ENCODE assay signal across 12 cellular contexts in the genomic region with DNA sequence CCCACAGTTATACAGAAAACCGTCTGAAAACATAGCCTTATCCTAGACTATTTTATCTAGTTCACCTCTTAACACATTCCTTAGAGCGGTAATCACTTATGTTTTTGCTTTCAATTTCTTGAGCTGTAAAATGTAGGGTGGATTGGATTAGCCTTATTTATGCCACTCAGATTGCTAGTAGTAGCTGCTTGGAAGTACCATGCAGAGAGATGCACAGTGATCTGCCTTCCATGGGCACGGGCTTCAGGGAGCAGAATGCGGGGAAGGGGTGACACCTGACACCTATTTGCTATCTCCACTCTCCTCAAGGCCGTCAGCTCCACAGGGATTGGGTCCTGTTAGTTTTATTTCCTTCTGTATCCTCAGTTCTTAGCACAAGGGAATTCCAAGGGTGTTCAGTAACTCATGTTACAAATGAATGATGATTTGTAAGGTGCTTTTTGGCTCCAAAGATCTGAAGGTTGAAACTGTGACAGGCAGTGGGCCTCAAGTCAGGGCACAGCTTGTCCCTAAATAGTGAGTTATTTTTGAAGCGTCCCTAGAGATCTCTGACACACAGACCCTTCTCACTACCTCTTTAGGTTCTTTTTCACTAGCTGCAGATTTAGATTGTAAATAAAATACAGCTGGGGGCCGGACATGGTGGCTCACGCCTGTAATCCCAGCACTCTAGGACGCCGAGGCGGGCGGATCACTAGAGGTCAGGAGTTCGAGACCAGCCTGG.
DNase-seq lines count a peak whose midpoint lies in the region; ATAC-seq and TF ChIP-seq lines count a peak whose summit lies in the region.
"Had no signal": no experiment of that assay in that cellular context is flagged by ENCODE, and none has a peak within 500 bp of the region (broad histone marks: within the 10 kb centered on the region; RNA-seq: fewer than 3 reads in every experiment).

No MANE protein-coding gene starts in this region.

- H2BK20ac ChIP-seq in IMR-90 (ENCODE audit: low read depth, low read length): peak overlapping the region; percentile 35; the same call in 1 of the 2 replicates

- BruUV-seq in IMR-90 (replicated peaks; lab: Mats Ljungman, UMichigan): no TSS peak

- intact Hi-C loops in IMR-90 (cut with micrococcal nuclease): loop anchor here (10.0 kb wide), 1 partner anchor 119 kb away; no protein-coding TSS in a partner anchor
- intact Hi-C loops in lower lobe of right lung (cut with DNase I): no loop called here

- H3K23ac ChIP-seq in IMR-90 (ENCODE audit: low read depth, low read length): no peak overlapping the region

- H3K4me2 ChIP-seq in IMR-90 (ENCODE audit: low read depth, low read length): no peak overlapping the region; the same call in 1 of the 2 replicates

- peaks cover 9% of the 10 kb centered on the region for H3K27me3 ChIP-seq in IMR-90 (ENCODE audit: control insufficient read depth, insufficient read depth, low read length)
- no peaks in the 10 kb centered on the region for H3K27me3 ChIP-seq in iPS-20b (ENCODE audit: insufficient read depth, low read length)
- no peaks in the 10 kb centered on the region for H3K27me3 ChIP-seq in lower lobe of right lung (ENCODE audit: low read depth)
- H3K27me3 ChIP-seq: neutrophil had no signal

- H2BK120ac ChIP-seq in IMR-90 (ENCODE audit: low read depth, low read length): no peak overlapping the region

- no peaks in the 10 kb centered on the region for H4K20me1 ChIP-seq in IMR-90 (ENCODE audit: insufficient read depth, low read length)

- H3K9me3 ChIP-seq in IMR-90 (ENCODE audit: control insufficient read depth, insufficient read depth, low read length) (no peaks in the 10 kb centered on the region), iPS-20b (ENCODE audit: insufficient read depth, low read depth, low read length) (no peaks in the 10 kb centered on the region), lower lobe of right lung (no peaks in the 10 kb centered on the region)
- H3K9me3 ChIP-seq: neutrophil had no signal

- H3K9ac ChIP-seq in IMR-90 (ENCODE audit: low read depth, low read length) (no peak overlapping the region), iPS-20b (ENCODE audit: low read depth, low read length) (0 out of 2 replicates have a peak overlapping the region, but pooled peaks have one; percentile 38)

- H3K27ac ChIP-seq in IMR-90 (ENCODE audit: insufficient read depth, low read length) (no peak overlapping the region), iPS-20b (ENCODE audit: low read length) (no peak overlapping the region), lower lobe of right lung (no peak overlapping the region)
- H3K27ac ChIP-seq: C4-2B, neutrophil had no signal

- H3K4ac ChIP-seq in IMR-90 (ENCODE audit: low read depth, low read length): no peak overlapping the region

- CTCF ChIA-PET in IMR-90 (lab: Yijun Ruan, JAX): interaction anchor here (0.6 to 1.9 kb wide), 5 partner anchors 12 to 144 kb away, joined by 3 to 8 read pairs (median 4); no protein-coding TSS in a partner anchor

- H2AFZ ChIP-seq in IMR-90 (replicated peaks; ENCODE audit: low read length, poor library complexity): peak overlapping the region; percentile 75

- no peaks in the 10 kb centered on the region for H3K79me1 ChIP-seq in IMR-90 (ENCODE audit: low read depth in 1 of 2, low read length in 2 of 2)

- H3K4me3 ChIP-seq in GM12865 (ENCODE audit: low read depth, low read length) (peak overlapping the region; percentile 34), IMR-90 (ENCODE audit: insufficient read depth, low read depth, low read length) (no peak overlapping the region), iPS-20b (ENCODE audit: low read length) (peak overlapping the region; percentile 34; the same call in 1 of the 2 replicates), lower lobe of right lung (no peak overlapping the region)

- TF ChIP-seq CTCF in GM12865 (IDR thresholded peaks at IDR 0.05; ENCODE audit: insufficient read depth, low read depth, low read length, missing control alignments): no peak
- no peak for TF ChIP-seq CTCF in IMR-90 (conservative IDR thresholded peaks at IDR 0.05; ENCODE audit: low read depth, low read length)
- no peak for TF ChIP-seq CTCF in lower lobe of right lung (IDR thresholded peaks at IDR 0.05)

- in situ Hi-C loops in IMR-90 (cut with MboI; ENCODE audit: low sequenced_read_pairs): loop anchor here (25.0 kb wide), 1 partner anchor 576 kb away; no protein-coding TSS in a partner anchor

- H4K8ac ChIP-seq in IMR-90 (ENCODE audit: low read depth in 2 of 2, low read length in 2 of 2): no peak overlapping the region

- no peak for TF ChIP-seq POLR2A in IMR-90 (IDR thresholded peaks at IDR 0.05; ENCODE audit: low read depth, low read length)

- H3K36me3 ChIP-seq in IMR-90 (ENCODE audit: control insufficient read depth, insufficient read depth, low read length) (no peaks in the 10 kb centered on the region), iPS-20b (ENCODE audit: insufficient read depth, low read depth, low read length) (no peaks in the 10 kb centered on the region), lower lobe of right lung (no peaks in the 10 kb centered on the region)
- H3K36me3 ChIP-seq: neutrophil had no signal

- no peak overlapping the region for H2BK5ac ChIP-seq in IMR-90 (ENCODE audit: low read depth, low read length, poor library complexity, severe bottlenecking)

- H4K91ac ChIP-seq in IMR-90 (ENCODE audit: insufficient read depth, low read depth, low read length): no peak overlapping the region; the same call in 1 of the 2 replicates

- ATAC-seq in GM21825 (IDR thresholded peaks at IDR 0.05; ENCODE audit: unreplicated experiment) (peak; percentile 34), IMR-90 (ENCODE audit: low read depth) (peak; percentile 57), lower lobe of right lung (no peak)
- ATAC-seq: activated CD8-positive, alpha-beta T cell treated with anti-CD3 and anti-CD28 coated beads for 36 hours had no signal

- H4K5ac ChIP-seq in IMR-90 (ENCODE audit: low read depth, low read length): no peak overlapping the region

- H3K9me1 ChIP-seq in IMR-90 (ENCODE audit: insufficient read depth, low read length): no peaks in the 10 kb centered on the region; the same call in 1 of the 2 replicates

- H2AK9ac ChIP-seq in IMR-90 (replicated peaks; ENCODE audit: low read depth, low read length, poor library complexity): no peak overlapping the region

- no peak overlapping the region for H2BK15ac ChIP-seq in IMR-90 (ENCODE audit: low read depth, low read length)

- H2AK5ac ChIP-seq in IMR-90 (ENCODE audit: low read depth, low read length): peak overlapping the region; percentile 12; the same call in 1 of the 2 replicates

- peak; percentile 83 for DNase-seq in GM12865 (ENCODE audit: low read depth)
- peak; percentile 17 for DNase-seq in IMR-90
- DNase-seq in GM19240 (ENCODE audit: insufficient read length, low spot score): no peak
- DNase-seq in NCI-H2029 (lab: John Stamatoyannopoulos, UW): no peak
- no peak for DNase-seq in lower lobe of right lung
- DNase-seq in hippocampal formation (lab: John Stamatoyannopoulos, UW): no peak
- DNase-seq: activated CD8-positive, alpha-beta T cell treated with anti-CD3 and anti-CD28 coated beads for 36 hours; stimulated activated CD4-positive, alpha-beta T cell treated with anti-CD3 and anti-CD28 coated beads, Interleukin-2, amount 100 ng/mL, for 48 hours had no signal

- dilution Hi-C loops in IMR-90 (cut with HindIII; ENCODE audit: low sequenced_read_pairs, unreplicated experiment): no loop called here

- H3K18ac ChIP-seq in IMR-90 (ENCODE audit: low read depth, low read length): no peak overlapping the region

- H3K14ac ChIP-seq in IMR-90 (replicated peaks; ENCODE audit: low read depth, low read length): no peak overlapping the region

- TF ChIP-seq RAD21 in IMR-90 (IDR thresholded peaks at IDR 0.05; ENCODE audit: low read length): no peak

- WGBS in IMR-90 (ENCODE audit: extremely low coverage in 2 of 2, insufficient read length in 1 of 2), 2 experiments: 53% methylated on average over 4 of the region's 13 CpGs; no CpG with 5 or more reads in 1 of the 2 experiments

- H3K4me1 ChIP-seq in IMR-90 (ENCODE audit: control insufficient read depth, insufficient read depth, low read length): peaks cover 2% of the 10 kb centered on the region; the same call in 1 of the 2 replicates
- peaks cover 23% of the 10 kb centered on the region for H3K4me1 ChIP-seq in iPS-20b (ENCODE audit: insufficient read depth, low read length)
- H3K4me1 ChIP-seq in lower lobe of right lung: no peaks in the 10 kb centered on the region

- POLR2A ChIA-PET in IMR-90 (lab: Charles Lee; ENCODE audit: unreplicated experiment): interaction anchor here (0.8 kb wide), 1 partner anchor 68 kb away, joined by 3 read pairs; no protein-coding TSS in a partner anchor

- no peak overlapping the region for H3K56ac ChIP-seq in IMR-90 (ENCODE audit: extremely low read depth, insufficient read depth, low read length)

TF ChIP-seq in IMR-90, 13 proteins besides CTCF, POLR2A, EP300 and RAD21:
- TF ChIP-seq MAZ (IDR thresholded peaks at IDR 0.05; ENCODE audit: borderline replicate concordance, low read depth, low read length): no peak
- no peak for TF ChIP-seq MAFK (IDR thresholded peaks at IDR 0.05; ENCODE audit: low read depth, low read length)
- TF ChIP-seq NFE2L2 (IDR thresholded peaks at IDR 0.05; ENCODE audit: low read depth, low read length): no peak

Comparison
In these comparisons a context has a peak if more than half of its experiments do, and no peak if none do; other contexts are left out.
1. DNase-seq: peak in GM12865 (single experiment) and IMR-90 (single experiment); none in GM19240 (single experiment), NCI-H2029 (single experiment), lower lobe of right lung (single experiment) and hippocampal formation (0 of 2).
2. H3K4me3 ChIP-seq: peak in GM12865 (single experiment) and iPS-20b (single experiment); none in IMR-90 (single experiment) and lower lobe of right lung (single experiment).
3. ATAC-seq: peak in GM21825 (single experiment) and IMR-90 (single experiment); none in lower lobe of right lung (0 of 2).